ENCODE assay signal across 8 cellular contexts in the genomic region with DNA sequence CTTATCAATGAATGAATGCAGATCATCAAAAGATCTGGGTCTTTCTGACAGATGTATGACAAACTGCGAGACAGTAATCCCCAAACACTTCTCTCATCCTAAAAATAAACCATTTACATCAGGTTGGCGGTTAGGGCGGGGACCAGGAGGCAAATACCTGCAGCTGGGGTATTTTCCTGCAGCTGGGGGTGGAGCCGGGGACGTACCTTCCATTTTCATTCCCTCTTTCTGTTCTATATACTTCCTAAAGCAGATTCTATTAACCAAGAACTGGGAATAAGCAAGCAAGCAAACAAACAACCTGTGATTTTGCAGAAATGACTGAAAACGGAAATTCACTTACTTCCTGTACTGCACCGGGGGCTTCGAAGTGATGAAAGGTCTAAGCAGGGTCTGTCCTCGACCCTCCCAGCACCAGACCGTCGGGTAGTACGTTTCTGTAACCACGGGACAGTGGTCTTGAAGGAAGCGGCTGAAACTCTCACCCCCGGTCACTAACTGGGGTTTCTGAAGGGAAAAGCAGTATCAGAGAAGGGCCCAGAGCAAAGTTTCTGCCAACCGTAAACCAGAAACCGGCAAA. TPM values are rescaled to one million over a fixed set of nuclear protein-coding genes. Genes with fewer than 3 reads are reported as not detected.
DNase-seq lines count a peak whose midpoint lies in the region; ATAC-seq, FAIRE-seq and TF ChIP-seq lines count a peak whose summit lies in the region.

No MANE protein-coding gene starts in this region.

- H3K9ac ChIP-seq in GM12878 (ENCODE audit: control insufficient read depth, insufficient read depth, low read length) (peak overlapping the region; percentile 87), liver (ENCODE audit: low read depth in 1 of 2, low read length in 2 of 2) (peak overlapping the region; percentile 71 to 93)

- SMC1A ChIA-PET in GM12878 (lab: Charles Lee; ENCODE audit: uncharacterized antibody, unreplicated experiment) = interaction anchor here (1.3 to 1.6 kb wide), 3 partner anchors 18 to 39 kb away, joined by 4 to 5 read pairs (median 5); a partner anchor contains a TSS

- peak overlapping the region; percentile 96 to 98 for H3K27ac Mint-ChIP-seq in stimulated activated naive CD8-positive, alpha-beta T cell treated with anti-CD3 and anti-CD28 coated beads, Interleukin-15, amount 100 ng/mL, for 72 hours

- H3K79me2 ChIP-seq in GM12878 (ENCODE audit: control insufficient read depth, insufficient read depth, low read length) = peaks cover 14% of the 10 kb centered on the region

- POLR2A ChIA-PET in GM12878 (lab: Charles Lee) = interaction anchor here (1.5 to 1.9 kb wide), 2 partner anchors 21 to 37 kb away, joined by 4 to 7 read pairs; a partner anchor contains a TSS

- H3K4me1 ChIP-seq in GM12878 (ENCODE audit: control insufficient read depth, insufficient read depth, low read length) (no peaks in the 10 kb centered on the region), liver (ENCODE audit: control insufficient read depth in 4 of 4, insufficient read depth in 4 of 4, low read length in 3 of 4) (peaks cover 0 to 26% (median 7%) of the 10 kb centered on the region in 4 donors)

- CTCF ChIA-PET in GM12878 (lab: Yijun Ruan, JAX) = interaction anchor here (1.0 to 2.6 kb wide), 5 partner anchors 10 to 103 kb away, joined by 3 to 9 read pairs (median 5); a partner anchor contains a TSS

- H3K36me3 ChIP-seq in GM12878 (ENCODE audit: control insufficient read depth in 2 of 2, insufficient read depth in 2 of 2, low read length in 1 of 2) = 0 out of 4 replicates have a peak, but pooled peaks cover 0 to 3% of the 10 kb centered on the region in 2 experiments
- peaks cover 0 to 5% (median 2%) of the 10 kb centered on the region in 4 donors for H3K36me3 ChIP-seq in liver (ENCODE audit: control insufficient read depth in 4 of 4, insufficient read depth in 3 of 4, low read depth in 1 of 4, low read length in 3 of 4)

- peak overlapping the region; percentile 83 for H3K27ac ChIP-seq in GM12878 (ENCODE audit: control insufficient read depth, insufficient read depth)
- peak overlapping the region; percentile 94 to 97 for H3K27ac ChIP-seq in liver (ENCODE audit: low read depth in 1 of 2, low read length in 2 of 2)

- TSS peak; percentile 63 for BruUV-seq in GM12878 (replicated peaks; lab: Mats Ljungman, UMichigan)

- no peak for TF ChIP-seq CTCF in AG10803 (conservative IDR thresholded peaks at IDR 0.05; ENCODE audit: low read length)
- TF ChIP-seq CTCF in GM12878 (IDR thresholded peaks at IDR 0.05 in 2 of 3, conservative IDR thresholded peaks at IDR 0.05 in 1 of 3; ENCODE audit: control insufficient read depth in 2 of 3, extremely low read depth in 1 of 3, insufficient read depth in 1 of 3, low read depth in 3 of 3, low read length in 3 of 3) = no peak
- TF ChIP-seq CTCF in liver (IDR thresholded peaks at IDR 0.05; ENCODE audit: low read depth, low read length, missing input control) = no peak

- intact Hi-C loops in GM12878 (cut with micrococcal nuclease; ENCODE audit: unreplicated experiment) = no loop called here

- TF ChIP-seq POLR2A in GM12878 (IDR thresholded peaks at IDR 0.05; ENCODE audit: low read depth, low read length) = peak; percentile 44

- no peaks in the 10 kb centered on the region for H3K27me3 ChIP-seq in GM12878 (replicated peaks in 1 of 2; ENCODE audit: control insufficient read depth in 2 of 2, insufficient read depth in 2 of 2, low read length in 1 of 2)
- no peaks in the 10 kb centered on the region for H3K27me3 ChIP-seq in liver (ENCODE audit: control insufficient read depth in 4 of 4, insufficient read depth in 4 of 4, low read length in 3 of 4)

- in situ Hi-C loops in GM12878 (cut with MboI) = no loop called here

- no peak for TF ChIP-seq RAD21 in GM12878 (IDR thresholded peaks at IDR 0.05; ENCODE audit: insufficient read depth, low read depth, low read length)
- TF ChIP-seq RAD21 in liver (IDR thresholded peaks at IDR 0.05) = peak in 1 of 2 donors; percentile 10

- no peaks in the 10 kb centered on the region for H4K20me1 ChIP-seq in GM12878 (ENCODE audit: control insufficient read depth, insufficient read depth)

- peak overlapping the region; percentile 80 for H3K4me3 ChIP-seq in AG10803 (ENCODE audit: low read length)
- peak overlapping the region; percentile 76 for H3K4me3 ChIP-seq in GM12878
- peak overlapping the region; percentile 61 to 87 (median 83) for H3K4me3 ChIP-seq in liver (ENCODE audit: low read depth in 1 of 3, low read length in 3 of 3)

- H3K9me3 ChIP-seq in GM12878 (replicated peaks; ENCODE audit: control insufficient read depth, insufficient read depth, low read length) (no peaks in the 10 kb centered on the region; the same call in 2 of the 3 replicates), liver (ENCODE audit: control insufficient read depth in 4 of 4, low read length in 3 of 4) (no peaks in the 10 kb centered on the region)

- DNase-seq in AG10803 (ENCODE audit: low read depth) (no peak), GM19239 (ENCODE audit: insufficient read length, low spot score) (no peak), NCI-H748 (lab: John Stamatoyannopoulos, UW; ENCODE audit: unreplicated experiment) (peak; percentile 68), GM12878 (ENCODE audit: low read depth, low spot score) (peak; percentile 17), EL (no peak)
- DNase-seq in stimulated activated naive CD8-positive, alpha-beta T cell treated with anti-CD3 and anti-CD28 coated beads, Interleukin-15, amount 100 ng/mL, for 72 hours = peak in 1 of 2 donors; percentile 24

- H3K4me1 Mint-ChIP-seq in stimulated activated naive CD8-positive, alpha-beta T cell treated with anti-CD3 and anti-CD28 coated beads, Interleukin-15, amount 100 ng/mL, for 72 hours = peaks cover 22% of the 10 kb centered on the region

- under 1% methylated on average over 17 of the region's 17 CpGs for WGBS in GM12878 (ENCODE audit: insufficient coverage, insufficient replicate concordance, low lambda C conversion rate, missing lambda C conversion rate)
- 9% methylated on average over 17 of the region's 17 CpGs for WGBS in liver

- RAD21 ChIA-PET in GM12878 (lab: Charles Lee; ENCODE audit: unreplicated experiment) = interaction anchor here (1.0 to 2.9 kb wide), 5 partner anchors 17 to 965 kb away, joined by 3 to 12 read pairs (median 8); a partner anchor contains a TSS

- H3K4me2 ChIP-seq in GM12878 (ENCODE audit: control insufficient read depth, insufficient read depth) = peak overlapping the region; percentile 91

- no peaks in the 10 kb centered on the region for H3K9me3 Mint-ChIP-seq in stimulated activated naive CD8-positive, alpha-beta T cell treated with anti-CD3 and anti-CD28 coated beads, Interleukin-15, amount 100 ng/mL, for 72 hours

- no peaks in the 10 kb centered on the region for H3K27me3 Mint-ChIP-seq in stimulated activated naive CD8-positive, alpha-beta T cell treated with anti-CD3 and anti-CD28 coated beads, Interleukin-15, amount 100 ng/mL, for 72 hours

- peak overlapping the region; percentile 93 for H2AFZ ChIP-seq in GM12878 (ENCODE audit: control insufficient read depth, low read depth, low read length)

- no peak for TF ChIP-seq EP300 in GM12878 (IDR thresholded peaks at IDR 0.05; ENCODE audit: borderline replicate concordance in 1 of 2, control insufficient read depth in 1 of 2, low read depth in 2 of 2, low read length in 2 of 2)

- FAIRE-seq in GM19239 (lab: Jason Lieb, UNC) (peak; percentile 95), GM12878 (lab: Jason Lieb, UNC) (no peak)

- peak overlapping the region; percentile 95 to 99 for H3K4me3 Mint-ChIP-seq in stimulated activated naive CD8-positive, alpha-beta T cell treated with anti-CD3 and anti-CD28 coated beads, Interleukin-15, amount 100 ng/mL, for 72 hours

- ATAC-seq in GM12878 (peak; percentile 10), HG03521 (IDR thresholded peaks at IDR 0.05; ENCODE audit: unreplicated experiment) (no peak)
- no peak for ATAC-seq in stimulated activated naive CD8-positive, alpha-beta T cell treated with anti-CD3 and anti-CD28 coated beads, Interleukin-15, amount 100 ng/mL, for 72 hours

RNA-seq across cellular contexts. Expression of a gene that starts 1.2 kb away (rescaled TPM):
- total RNA-seq in GM12878 (2013; cell fraction: nucleolus; rRNA removed) = 59.0 and 63.9 TPM in 2 replicates
- total RNA-seq in GM12878 (2014; rRNA removed) (18.8 and 23.2 TPM in 2 replicates), GM12878 (2014; rRNA removed; fragmentation: Illumina TruSeq; extraction: Trizol) (17.2 and 19.5 TPM in 2 replicates), GM12878 (2021) (16.1 and 18.5 TPM in 2 replicates), liver (10 to 100 TPM; 33.0 to 48.9 TPM)
- 7.7 TPM for polyA plus RNA-seq in GM12878 (2011; ENCODE audit: low read depth)
- polyA plus RNA-seq in GM12878 (2011; rRNA removed) (33.6 and 45.3 TPM in 2 replicates), GM12878 (2014; fragmentation: Illumina TruSeq; extraction: Trizol) (14.4 and 16.5 TPM in 2 replicates), GM12878 (2014; fragmentation: Nextera tagmentation; extraction: Ambion mirVana) (10 to 100 TPM in 1 of 2 experiments, 1 to 10 TPM in 1; 4.9 to 11.9 TPM), GM12878 (2014; rRNA removed) (17.9 and 19.6 TPM in 2 replicates), GM12878 (2016; fragmentation: Nextera tagmentation; extraction: Ambion mirVana) (10 to 100 TPM; 43.0 to 49.8 TPM), liver (10 to 100 TPM; 20.0 to 33.5 TPM)
- 13.6 and 13.9 TPM in 2 replicates for polyA plus RNA-seq in GM12878 (2011; cell fraction: cytosol; rRNA removed)
- 46.2 and 59.6 TPM in 2 replicates for polyA plus RNA-seq in GM12878 (2011; cell fraction: nucleus; rRNA removed)
- polyA plus RNA-seq in GM12878 (2012) = 11.9 and 14.2 TPM in 2 replicates
- polyA minus RNA-seq in GM12878 (2011; rRNA and poly(A)+ RNA removed) = 21.6 and 30.1 TPM in 2 replicates
- polyA minus RNA-seq in GM12878 (2011; cell fraction: cytosol; rRNA and poly(A)+ RNA removed) = 8.8 and 12.4 TPM in 2 replicates
- polyA minus RNA-seq in GM12878 (2011; cell fraction: nucleus; rRNA and poly(A)+ RNA removed) = 21.3 and 34.9 TPM in 2 replicates

RNA-seq across cellular contexts. Expression of a gene that starts 37.3 kb away (rescaled TPM):
- total RNA-seq in GM12878 (2013; cell fraction: nucleolus; rRNA removed) = 33.1 and 33.5 TPM in 2 replicates
- total RNA-seq in GM12878 (2014; rRNA removed) = 18.2 and 24.6 TPM in 2 replicates
- 23.0 and 26.1 TPM in 2 replicates for total RNA-seq in GM12878 (2014; rRNA removed; fragmentation: Illumina TruSeq; extraction: Trizol)
- 27.5 and 29.5 TPM in 2 replicates for total RNA-seq in GM12878 (2021)
- 7.1 TPM for polyA plus RNA-seq in GM12878 (2011; ENCODE audit: low read depth)
- 19.4 and 31.0 TPM in 2 replicates for polyA plus RNA-seq in GM12878 (2011; rRNA removed)
- 6.9 and 9.3 TPM in 2 replicates for polyA plus RNA-seq in GM12878 (2011; cell fraction: cytosol; rRNA removed)
- 16.8 and 18.7 TPM in 2 replicates for polyA plus RNA-seq in GM12878 (2011; cell fraction: nucleus; rRNA removed)
- polyA plus RNA-seq in GM12878 (2012) = 8.7 and 11.5 TPM in 2 replicates
- 13.2 and 17.6 TPM in 2 replicates for polyA plus RNA-seq in GM12878 (2014; fragmentation: Illumina TruSeq; extraction: Trizol)
- polyA plus RNA-seq in GM12878 (2014; fragmentation: Nextera tagmentation; extraction: Ambion mirVana) = 1 to 10 TPM; 3.6 to 4.8 TPM
- 6.6 and 7.7 TPM in 2 replicates for polyA plus RNA-seq in GM12878 (2014; rRNA removed)
- 1 to 10 TPM; 2.3 to 4.8 TPM for polyA plus RNA-seq in GM12878 (2016; fragmentation: Nextera tagmentation; extraction: Ambion mirVana)
- polyA minus RNA-seq in GM12878 (2011; rRNA and poly(A)+ RNA removed) = 66.3 and 125 TPM in 2 replicates
- 31.9 and 33.6 TPM in 2 replicates for polyA minus RNA-seq in GM12878 (2011; cell fraction: cytosol; rRNA and poly(A)+ RNA removed)
- 13.3 and 16.5 TPM in 2 replicates for polyA minus RNA-seq in GM12878 (2011; cell fraction: nucleus; rRNA and poly(A)+ RNA removed)
- 10 to 100 TPM; 26.0 to 29.6 TPM for total RNA-seq in liver
- 1 to 10 TPM; 2.7 to 3.9 TPM for polyA plus RNA-seq in liver

Comparison
In these comparisons a context has a peak if more than half of its experiments do, and no peak if none do; other contexts are left out.
1. DNase-seq: peak in NCI-H748 (single experiment) and GM12878 (single experiment); none in AG10803 (single experiment), GM19239 (single experiment) and EL (single experiment).
2. Peak in every context shown above with its lines, with median percentiles within 50 percentile points of each other: H3K4me3 ChIP-seq.